19 cellular contexts compared by ENCODE assay signal in genomic region chr4:38730493-38730829, GRCh38. TPM values are rescaled to one million over a fixed set of nuclear protein-coding genes. Genes with fewer than 3 reads are reported as not detected.
A peak's percentile ranks its signal among the peaks of the same experiment; 100 is the strongest.
DNase-seq lines count a peak whose midpoint lies in the region; ATAC-seq, FAIRE-seq and TF ChIP-seq lines count a peak whose summit lies in the region.
"Had no signal": no experiment of that assay in that cellular context is flagged by ENCODE, and none has a peak within 500 bp of the region (broad histone marks: within the 10 kb centered on the region; RNA-seq: fewer than 3 reads in every experiment).

No MANE protein-coding gene starts in this region.

- peaks cover 10% of the 10 kb centered on the region for H3K27me3 Mint-ChIP-seq in activated naive CD8-positive, alpha-beta T cell treated with anti-CD3 and anti-CD28 coated beads, Interleukin-2, amount 50 U/mL, for 24 hours
- H3K27me3 Mint-ChIP-seq in stimulated activated naive CD8-positive, alpha-beta T cell treated with anti-CD3 and anti-CD28 coated beads, Interleukin-15, Interleukin-2, amounts not matched to agents 100 ng/mL and 50 ng/mL, for 24 hours, result peaks cover 5% of the 10 kb centered on the region
- H3K27me3 Mint-ChIP-seq: activated CD4-positive, alpha-beta T cell treated with anti-CD3 and anti-CD28 coated beads for 36 hours; brain had no signal

- H3K36me3 Mint-ChIP-seq in activated naive CD8-positive, alpha-beta T cell treated with anti-CD3 and anti-CD28 coated beads, Interleukin-2, amount 50 U/mL, for 24 hours (ENCODE audit: low read depth), result peaks cover 8% of the 10 kb centered on the region
- no peaks in the 10 kb centered on the region for H3K36me3 Mint-ChIP-seq in stimulated activated naive CD8-positive, alpha-beta T cell treated with anti-CD3 and anti-CD28 coated beads, Interleukin-15, Interleukin-2, amounts not matched to agents 100 ng/mL and 50 ng/mL, for 24 hours (ENCODE audit: low read depth)
- H3K36me3 Mint-ChIP-seq: brain; CD8-positive, alpha-beta T cell had no signal

- in situ Hi-C loops in HepG2 (cut with HindIII; ENCODE audit: extremely low pct_ligation_motif_present, low pct_unique_long_range_greater_than_20kb), result loop anchor here (5.0 kb wide), 1 partner anchor 548 kb away; no protein-coding TSS in a partner anchor

- peak overlapping the region; percentile 69 for H3K4me2 ChIP-seq in HepG2 (ENCODE audit: low read depth, low read length)
- H3K4me2 ChIP-seq: SK-N-SH had no signal

- no peaks in the 10 kb centered on the region for H3K79me2 ChIP-seq in HepG2 (ENCODE audit: insufficient read depth, low read length)

- TF ChIP-seq RAD21 in HepG2 (CRISPR knock-in tag; IDR thresholded peaks at IDR 0.05), result no peak

- POLR2A ChIA-PET in HepG2 (lab: Yijun Ruan, JAX), result interaction anchor here (0.8 to 1.1 kb wide), 2 partner anchors 9 to 411 kb away, joined by 3 read pairs; no protein-coding TSS in a partner anchor

- WGBS in HepG2 (ENCODE audit: low lambda C conversion rate), result 69% methylated on average over 4 of the region's 4 CpGs
- 66% methylated on average over 3 of the region's 4 CpGs for WGBS in right lobe of liver (ENCODE audit: insufficient coverage, low coverage, low lambda C conversion rate, missing lambda C conversion rate)

- TF ChIP-seq POLR2A in HepG2 (IDR thresholded peaks at IDR 0.05; ENCODE audit: insufficient read depth in 1 of 2, low read depth in 2 of 2, low read length in 2 of 2), result no peak
- TF ChIP-seq POLR2A in right lobe of liver (IDR thresholded peaks at IDR 0.05), result no peak
- TF ChIP-seq POLR2A in GM12891 (IDR thresholded peaks at IDR 0.05; ENCODE audit: low read depth, low read length), result no peak

- H3K4me3 Mint-ChIP-seq in activated naive CD8-positive, alpha-beta T cell treated with anti-CD3 and anti-CD28 coated beads, Interleukin-2, amount 50 U/mL, for 24 hours, result no peak overlapping the region
- H3K4me3 Mint-ChIP-seq in stimulated activated naive CD8-positive, alpha-beta T cell treated with anti-CD3 and anti-CD28 coated beads, Interleukin-15, Interleukin-2, amounts not matched to agents 100 ng/mL and 50 ng/mL, for 24 hours, result no peak overlapping the region
- H3K4me3 Mint-ChIP-seq: activated CD4-positive, alpha-beta T cell treated with anti-CD3 and anti-CD28 coated beads for 36 hours; brain; CD8-positive, alpha-beta T cell had no signal

- H3K27ac ChIP-seq in HepG2 (ENCODE audit: extremely low read length, insufficient read depth, low read length), result no peak overlapping the region
- H3K27ac ChIP-seq in right lobe of liver, result no peak overlapping the region
- H3K27ac ChIP-seq: adrenal gland had no signal

- CTCF ChIA-PET in HepG2 (lab: Yijun Ruan, JAX; ENCODE audit: low intra/inter-chr PET ratio, low total read pairs), result interaction anchor here (1.2 to 3.8 kb wide), 3 partner anchors 411 to 669 kb away, joined by 9 to 38 read pairs (median 20); no protein-coding TSS in a partner anchor

- peak; percentile 15; the same call in 2 of the 3 replicates for ATAC-seq in HepG2
- no peak for ATAC-seq in right lobe of liver
- ATAC-seq in activated naive CD8-positive, alpha-beta T cell treated with anti-CD3 and anti-CD28 coated beads, Interleukin-2, amount 50 U/mL, for 24 hours, result no peak
- ATAC-seq in GM18511 (IDR thresholded peaks at IDR 0.05; ENCODE audit: unreplicated experiment), result no peak

- no peaks in the 10 kb centered on the region for H4K20me1 ChIP-seq in HepG2 (ENCODE audit: insufficient read depth, low read length)

- H3K4me1 Mint-ChIP-seq in activated naive CD8-positive, alpha-beta T cell treated with anti-CD3 and anti-CD28 coated beads, Interleukin-2, amount 50 U/mL, for 24 hours, result peaks cover 18% of the 10 kb centered on the region
- H3K4me1 Mint-ChIP-seq in stimulated activated naive CD8-positive, alpha-beta T cell treated with anti-CD3 and anti-CD28 coated beads, Interleukin-15, Interleukin-2, amounts not matched to agents 100 ng/mL and 50 ng/mL, for 24 hours (ENCODE audit: low read depth), result peaks cover 25% of the 10 kb centered on the region
- H3K4me1 Mint-ChIP-seq: brain had no signal

- H2AFZ ChIP-seq in HepG2 (ENCODE audit: low read length), result no peak overlapping the region

- intact Hi-C loops in HepG2 (cut with micrococcal nuclease; ENCODE audit: unreplicated experiment), result loop anchor here (5.0 to 10.0 kb wide), 2 partner anchors 53 to 926 kb away; no protein-coding TSS in a partner anchor
- intact Hi-C loops in right lobe of liver (cut with DNase I), result loop anchor here in 1 of 2 donors (10.0 kb wide), 2 partner anchors 526 to 676 kb away; no protein-coding TSS in a partner anchor

- H3K27me3 ChIP-seq in HepG2 (ENCODE audit: control insufficient read depth in 1 of 2, insufficient read depth in 2 of 2, low read length in 2 of 2), result no peaks in the 10 kb centered on the region
- H3K27me3 ChIP-seq in right lobe of liver, result no peaks in the 10 kb centered on the region
- no peaks in the 10 kb centered on the region for H3K27me3 ChIP-seq in mucosa of stomach (ENCODE audit: control insufficient read depth, insufficient read depth, low read length)
- H3K27me3 ChIP-seq: adrenal gland had no signal

- TF ChIP-seq EP300 in HepG2 (IDR thresholded peaks at IDR 0.05; ENCODE audit: low read depth in 2 of 2, low read length in 2 of 2), result no peak
- no peak for TF ChIP-seq EP300 in HepG2 (CRISPR knock-in tag; IDR thresholded peaks at IDR 0.05; ENCODE audit: borderline replicate concordance)

- DNase-seq in HepG2 (ENCODE audit: low spot score), result no peak
- no peak for DNase-seq in right lobe of liver
- no peak for DNase-seq in activated naive CD8-positive, alpha-beta T cell treated with anti-CD3 and anti-CD28 coated beads, Interleukin-2, amount 50 U/mL, for 24 hours
- no peak for DNase-seq in NCI-H1092 (lab: John Stamatoyannopoulos, UW)
- no peak for DNase-seq in GM12891 (ENCODE audit: insufficient read length, low spot score)
- DNase-seq: NCI-H1105, NCI-H2227 treated with DMSO at 0.1 percent for 48 hours had no signal

- peaks cover 12% of the 10 kb centered on the region for H3K9me3 Mint-ChIP-seq in activated naive CD8-positive, alpha-beta T cell treated with anti-CD3 and anti-CD28 coated beads, Interleukin-2, amount 50 U/mL, for 24 hours
- peaks cover 13% of the 10 kb centered on the region for H3K9me3 Mint-ChIP-seq in stimulated activated naive CD8-positive, alpha-beta T cell treated with anti-CD3 and anti-CD28 coated beads, Interleukin-15, Interleukin-2, amounts not matched to agents 100 ng/mL and 50 ng/mL, for 24 hours
- H3K9me3 Mint-ChIP-seq: CD8-positive, alpha-beta T cell had no signal

- H3K9me3 ChIP-seq in HepG2 (ENCODE audit: low read length), result peaks cover 13% of the 10 kb centered on the region
- H3K9me3 ChIP-seq in right lobe of liver, result no peaks in the 10 kb centered on the region
- no peaks in the 10 kb centered on the region for H3K9me3 ChIP-seq in mucosa of stomach (ENCODE audit: control insufficient read depth, low read length)
- H3K9me3 ChIP-seq: adrenal gland, SK-N-SH had no signal

- H3K4me3 ChIP-seq in HepG2 (replicated peaks in 1 of 3; ENCODE audit: insufficient read depth in 1 of 3, low read depth in 2 of 3, low read length in 3 of 3) (no peak overlapping the region), right lobe of liver (no peak overlapping the region), mucosa of stomach (ENCODE audit: low read length) (no peak overlapping the region)
- H3K4me3 ChIP-seq: adrenal gland had no signal

- FAIRE-seq in HepG2 (lab: Jason Lieb, UNC), result no peak
- no peak for FAIRE-seq in GM12891 (lab: Jason Lieb, UNC)
- FAIRE-seq: H54, small intestine had no signal

- H3K4me1 ChIP-seq in HepG2 (ENCODE audit: insufficient read depth, low read length) (peaks cover 30% of the 10 kb centered on the region), right lobe of liver (peaks cover 0 to 3% (median 0%) of the 10 kb centered on the region in 4 donors), mucosa of stomach (ENCODE audit: control insufficient read depth, insufficient read depth, low read length) (peaks cover 30% of the 10 kb centered on the region)
- H3K4me1 ChIP-seq: adrenal gland had no signal

- BruUV-seq in HepG2 (replicated peaks; lab: Mats Ljungman, UMichigan), result no TSS peak

- TF ChIP-seq CTCF in HepG2 (CRISPR knock-in tag; IDR thresholded peaks at IDR 0.05), result no peak
- no peak for TF ChIP-seq CTCF in right lobe of liver (IDR thresholded peaks at IDR 0.05)

- H3K36me3 ChIP-seq in HepG2 (replicated peaks in 1 of 2; ENCODE audit: control insufficient read depth in 1 of 2, insufficient read depth in 2 of 2, low read length in 2 of 2), result no peaks in the 10 kb centered on the region
- H3K36me3 ChIP-seq in right lobe of liver, result no peaks in the 10 kb centered on the region
- no peaks in the 10 kb centered on the region for H3K36me3 ChIP-seq in mucosa of stomach (ENCODE audit: control insufficient read depth, insufficient read depth, low read length)
- H3K36me3 ChIP-seq: adrenal gland had no signal

- H3K9ac ChIP-seq in HepG2 (ENCODE audit: insufficient read depth, low read depth, low read length) (no peak overlapping the region), mucosa of stomach (ENCODE audit: low read length) (peak overlapping the region; percentile 14)
- H3K9ac ChIP-seq: SK-N-SH had no signal

- H3K27ac Mint-ChIP-seq in activated naive CD8-positive, alpha-beta T cell treated with anti-CD3 and anti-CD28 coated beads, Interleukin-2, amount 50 U/mL, for 24 hours, result peak overlapping the region; percentile 82
- peak overlapping the region; percentile 68 for H3K27ac Mint-ChIP-seq in stimulated activated naive CD8-positive, alpha-beta T cell treated with anti-CD3 and anti-CD28 coated beads, Interleukin-15, Interleukin-2, amounts not matched to agents 100 ng/mL and 50 ng/mL, for 24 hours
- H3K27ac Mint-ChIP-seq: activated CD4-positive, alpha-beta T cell treated with anti-CD3 and anti-CD28 coated beads for 36 hours; CD8-positive, alpha-beta T cell had no signal

RNA-seq across cellular contexts. Expression of gene TLR10, which starts 52.3 kb away (rescaled TPM):
- total RNA-seq in HepG2 (2016; rRNA removed; fragmentation: Illumina TruSeq; extraction: Trizol), result not detected in 2 replicates
- total RNA-seq in HepG2 (2016; cell fraction: cytosol; rRNA removed; fragmentation: Illumina TruSeq; extraction: Trizol; ENCODE audit: low read depth), result not detected in 2 replicates
- not detected in 2 replicates for total RNA-seq in HepG2 (2016; cell fraction: insoluble cytoplasmic fraction; rRNA removed; fragmentation: Illumina TruSeq; extraction: Trizol)
- not detected in 2 replicates for total RNA-seq in HepG2 (2016; cell fraction: membrane; rRNA removed; fragmentation: Illumina TruSeq; extraction: Trizol)
- total RNA-seq in HepG2 (2016; cell fraction: nucleus; rRNA removed; fragmentation: Illumina TruSeq; extraction: Trizol), result not detected in 2 replicates
- polyA plus RNA-seq in HepG2 (2011; rRNA removed), result not detected in 2 replicates
- polyA plus RNA-seq in HepG2 (2011; cell fraction: cytosol; rRNA removed), result not detected in 2 replicates
- polyA plus RNA-seq in HepG2 (2011; cell fraction: nucleus; rRNA removed), result 0.03 TPM in 1 of 2 replicates, not detected in the other
- not detected in 2 replicates for polyA plus RNA-seq in HepG2 (2012)
- not detected in 2 replicates for polyA plus RNA-seq in HepG2 (2016; cell fraction: cytosol; fragmentation: Illumina TruSeq; extraction: Trizol; ENCODE audit: low read depth)
- polyA plus RNA-seq in HepG2 (2016; cell fraction: insoluble cytoplasmic fraction; fragmentation: Illumina TruSeq; extraction: Trizol; ENCODE audit: low read depth), result not detected in 2 replicates
- polyA plus RNA-seq in HepG2 (2016; cell fraction: membrane; fragmentation: Illumina TruSeq; extraction: Trizol; ENCODE audit: low read depth), result not detected in 2 replicates
- not detected in 2 replicates for polyA plus RNA-seq in HepG2 (2016; cell fraction: nucleus; fragmentation: Illumina TruSeq; extraction: Trizol; ENCODE audit: insufficient read depth, low read depth)
- polyA minus RNA-seq in HepG2 (2011; rRNA and poly(A)+ RNA removed; ENCODE audit: low replicate concordance), result not detected in 2 replicates
- polyA minus RNA-seq in HepG2 (2011; cell fraction: cytosol; rRNA and poly(A)+ RNA removed), result not detected in 2 replicates
- polyA minus RNA-seq in HepG2 (2011; cell fraction: nucleus; rRNA and poly(A)+ RNA removed), result not detected in 2 replicates
- total RNA-seq in right lobe of liver, result under 1 TPM in 4 of 6 experiments, not detected in 2; 0.16 to 0.68 (median 0.39) TPM
- 52.6 TPM for polyA plus RNA-seq in GM12891 (2012; ENCODE audit: low read depth, missing spikeins)
- total RNA-seq: activated CD4-positive, alpha-beta T cell treated with anti-CD3 and anti-CD28 coated beads for 36 hours; glomerular endothelial cell; myocyte had no signal
- polyA plus RNA-seq: SK-N-SH had no signal
